Comparison of ENCODE assay signal across 13 cellular contexts in genomic region chr3:64109438-64109837, GRCh38.
DNase-seq lines count a peak whose midpoint lies in the region; ATAC-seq lines count a peak whose summit lies in the region.
"Had no signal": no experiment of that assay in that cellular context is flagged by ENCODE, and none has a peak within 500 bp of the region (broad histone marks: within the 10 kb centered on the region; RNA-seq: fewer than 3 reads in every experiment).

No MANE protein-coding gene starts in this region.

- H3K9me3 Mint-ChIP-seq in activated T-cell treated with anti-CD3 and anti-CD28 coated beads, Interleukin-2, amount 50 U/mL, for 4 hours, result peaks cover 7% of the 10 kb centered on the region
- H3K9me3 Mint-ChIP-seq: activated T-helper 1 cell treated with anti-CD3 and anti-CD28 coated beads, Interleukin-12 subunit alpha, Interleukin-12 subunit beta, Interleukin-2, Interleukin-4 antibody, amounts not matched to agents 30 ng/mL and 10 ng/mL and 1 ng/mL, durations not matched to agents 14 hours and 24 hours and 36 hours had no signal

- H3K4me1 Mint-ChIP-seq in activated T-cell treated with anti-CD3 and anti-CD28 coated beads, Interleukin-2, amount 50 U/mL, for 4 hours (ENCODE audit: low read depth), result no peaks in the 10 kb centered on the region
- H3K4me1 Mint-ChIP-seq: CD4-positive, CD25-positive, alpha-beta regulatory T cell had no signal

- H3K27me3 Mint-ChIP-seq in activated T-cell treated with anti-CD3 and anti-CD28 coated beads, Interleukin-2, amount 50 U/mL, for 4 hours (ENCODE audit: low read depth), result peaks cover 11% of the 10 kb centered on the region
- H3K27me3 Mint-ChIP-seq: CD4-positive, CD25-positive, alpha-beta regulatory T cell had no signal

- ATAC-seq in HG03139 (IDR thresholded peaks at IDR 0.05; ENCODE audit: unreplicated experiment) (no peak), GM18517 (IDR thresholded peaks at IDR 0.05; ENCODE audit: unreplicated experiment) (no peak), HG03280 (IDR thresholded peaks at IDR 0.05; ENCODE audit: unreplicated experiment) (no peak)
- no peak for ATAC-seq in activated T-cell treated with anti-CD3 and anti-CD28 coated beads, Interleukin-2, amount 50 U/mL, for 4 hours

- DNase-seq in EL (peak; percentile 16), NCI-H69 (lab: John Stamatoyannopoulos, UW) (peak; percentile 90), foreskin melanocyte (peak; percentile 98), occipital lobe (lab: John Stamatoyannopoulos, UW) (peak; percentile 6)
- no peak for DNase-seq in activated T-cell treated with anti-CD3 and anti-CD28 coated beads, Interleukin-2, amount 50 U/mL, for 4 hours
- DNase-seq: activated B cell treated with CpG ODN at 0.5 μM for 24 hours; CD4-positive, CD25-positive, alpha-beta regulatory T cell; cerebellar nuclear complex; SIG-M5 had no signal

- H3K4me3 Mint-ChIP-seq in activated T-cell treated with anti-CD3 and anti-CD28 coated beads, Interleukin-2, amount 50 U/mL, for 4 hours, result no peak overlapping the region
- H3K4me3 Mint-ChIP-seq: activated B cell treated with CpG ODN at 0.5 μM for 24 hours; activated T-helper 1 cell treated with anti-CD3 and anti-CD28 coated beads, Interleukin-12 subunit alpha, Interleukin-12 subunit beta, Interleukin-2, Interleukin-4 antibody, amounts not matched to agents 30 ng/mL and 10 ng/mL and 1 ng/mL, durations not matched to agents 14 hours and 24 hours and 36 hours; CD4-positive, CD25-positive, alpha-beta regulatory T cell had no signal

- no peaks in the 10 kb centered on the region for H3K36me3 Mint-ChIP-seq in activated T-cell treated with anti-CD3 and anti-CD28 coated beads, Interleukin-2, amount 50 U/mL, for 4 hours (ENCODE audit: insufficient read depth)
- H3K36me3 Mint-ChIP-seq: CD4-positive, CD25-positive, alpha-beta regulatory T cell had no signal
